ENCODE assay signal across 8 cellular contexts in genomic region chr17:65081439-65081838, GRCh38. TPM values are rescaled to one million over a fixed set of nuclear protein-coding genes. Genes with fewer than 3 reads are reported as not detected.
"Had no signal": no experiment of that assay in that cellular context is flagged by ENCODE, and none has a peak within 500 bp of the region (broad histone marks: within the 10 kb centered on the region; RNA-seq: fewer than 3 reads in every experiment).

No MANE protein-coding gene starts in this region.

- DNase-seq: GM23248, GOT3, H7, IMR-90, KBM-7 had no signal

- H3K27ac ChIP-seq: GM23248, KMS-11 had no signal

- H3K9ac ChIP-seq: GM23248, KMS-11 had no signal

- H3K4me2 ChIP-seq: KMS-11 had no signal

- H3K36me3 ChIP-seq: HAP-1 had no signal

- H3K4me1 ChIP-seq: HAP-1 had no signal

- H3K4me3 ChIP-seq: GM23248, HAP-1 had no signal

- ATAC-seq: HCT116 had no signal

- H3K9me3 ChIP-seq: HAP-1 had no signal

- H2AFZ ChIP-seq: GM23248 had no signal

RNA-seq across cellular contexts. Expression of gene RGS9, which starts 55.7 kb away (rescaled TPM):
- polyA plus RNA-seq: GM23248 had no signal
